ENCODE assay signal across 1 cellular context in the genomic region with DNA sequence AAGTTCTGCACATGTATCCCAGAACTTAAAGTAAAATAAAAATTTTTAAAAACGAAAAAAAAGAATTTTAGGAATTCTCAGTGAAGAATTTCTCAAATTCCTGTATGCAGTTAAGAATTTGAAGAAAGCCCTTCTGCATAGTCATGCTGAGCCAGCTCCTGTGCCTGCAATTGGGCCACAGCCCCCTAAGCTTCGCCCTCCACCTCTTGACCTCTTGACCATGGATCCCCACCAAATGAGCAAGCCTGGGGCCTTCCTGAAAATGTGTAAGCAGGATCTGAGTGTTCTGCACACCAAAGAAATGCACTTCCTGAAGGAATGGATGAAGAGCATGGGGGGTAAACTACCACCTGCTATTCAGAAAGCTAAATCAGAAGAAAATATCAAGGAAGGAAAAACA.
TF ChIP-seq lines count a peak whose summit lies in the region.

No MANE protein-coding gene starts in this region.

TF ChIP-seq in HCT116, 20 proteins besides CTCF, POLR2A, EP300 and RAD21:
- TF ChIP-seq, protein P1, sequence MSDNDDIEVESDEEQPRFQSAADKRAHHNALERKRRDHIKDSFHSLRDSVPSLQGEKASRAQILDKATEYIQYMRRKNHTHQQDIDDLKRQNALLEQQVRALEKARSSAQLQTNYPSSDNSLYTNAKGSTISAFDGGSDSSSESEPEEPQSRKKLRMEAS (IDR thresholded peaks at IDR 0.05), result no peak
- TF ChIP-seq EGR1 (IDR thresholded peaks at IDR 0.05; ENCODE audit: low read depth), result no peak
- no peak for TF ChIP-seq FOSL1 (IDR thresholded peaks at IDR 0.05; ENCODE audit: low read depth)
- TF ChIP-seq, protein P2, sequence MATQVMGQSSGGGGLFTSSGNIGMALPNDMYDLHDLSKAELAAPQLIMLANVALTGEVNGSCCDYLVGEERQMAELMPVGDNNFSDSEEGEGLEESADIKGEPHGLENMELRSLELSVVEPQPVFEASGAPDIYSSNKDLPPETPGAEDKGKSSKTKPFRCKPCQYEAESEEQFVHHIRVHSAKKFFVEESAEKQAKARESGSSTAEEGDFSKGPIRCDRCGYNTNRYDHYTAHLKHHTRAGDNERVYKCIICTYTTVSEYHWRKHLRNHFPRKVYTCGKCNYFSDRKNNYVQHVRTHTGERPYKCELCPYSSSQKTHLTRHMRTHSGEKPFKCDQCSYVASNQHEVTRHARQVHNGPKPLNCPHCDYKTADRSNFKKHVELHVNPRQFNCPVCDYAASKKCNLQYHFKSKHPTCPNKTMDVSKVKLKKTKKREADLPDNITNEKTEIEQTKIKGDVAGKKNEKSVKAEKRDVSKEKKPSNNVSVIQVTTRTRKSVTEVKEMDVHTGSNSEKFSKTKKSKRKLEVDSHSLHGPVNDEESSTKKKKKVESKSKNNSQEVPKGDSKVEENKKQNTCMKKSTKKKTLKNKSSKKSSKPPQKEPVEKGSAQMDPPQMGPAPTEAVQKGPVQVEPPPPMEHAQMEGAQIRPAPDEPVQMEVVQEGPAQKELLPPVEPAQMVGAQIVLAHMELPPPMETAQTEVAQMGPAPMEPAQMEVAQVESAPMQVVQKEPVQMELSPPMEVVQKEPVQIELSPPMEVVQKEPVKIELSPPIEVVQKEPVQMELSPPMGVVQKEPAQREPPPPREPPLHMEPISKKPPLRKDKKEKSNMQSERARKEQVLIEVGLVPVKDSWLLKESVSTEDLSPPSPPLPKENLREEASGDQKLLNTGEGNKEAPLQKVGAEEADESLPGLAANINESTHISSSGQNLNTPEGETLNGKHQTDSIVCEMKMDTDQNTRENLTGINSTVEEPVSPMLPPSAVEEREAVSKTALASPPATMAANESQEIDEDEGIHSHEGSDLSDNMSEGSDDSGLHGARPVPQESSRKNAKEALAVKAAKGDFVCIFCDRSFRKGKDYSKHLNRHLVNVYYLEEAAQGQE (IDR thresholded peaks at IDR 0.05; ENCODE audit: low read depth), result no peak
- TF ChIP-seq POLR2AphosphoS5 (IDR thresholded peaks at IDR 0.05; ENCODE audit: low read depth, low read length), result no peak
- no peak for TF ChIP-seq ZFX (IDR thresholded peaks at IDR 0.05)
